20 cellular contexts compared by ENCODE assay signal in genomic region chr1:178188306-178188705, GRCh38.
"Had no signal": no experiment of that assay in that cellular context is flagged by ENCODE, and none has a peak within 500 bp of the region (broad histone marks: within the 10 kb centered on the region; RNA-seq: fewer than 3 reads in every experiment).

No MANE protein-coding gene starts in this region.

- ATAC-seq: activated CD4-positive, alpha-beta T cell treated with anti-CD3 and anti-CD28 coated beads for 36 hours; left lung; naive thymus-derived CD4-positive, alpha-beta T cell; sciatic nerve had no signal

- H3K27me3 ChIP-seq: ascending aorta, left lung, stomach, testis, upper lobe of left lung had no signal

- H3K9me3 ChIP-seq: ascending aorta, left lung, stomach, testis, upper lobe of left lung had no signal

- H3K4me3 ChIP-seq: left lung, smooth muscle cell, stomach, testis had no signal

- H3K36me3 Mint-ChIP-seq: activated naive CD4-positive, alpha-beta T cell treated with anti-CD3 and anti-CD28 coated beads, Interleukin-2, amount 50 U/mL, for 24 hours; naive thymus-derived CD4-positive, alpha-beta T cell had no signal

- H3K27ac Mint-ChIP-seq: activated CD4-positive, alpha-beta T cell treated with anti-CD3 and anti-CD28 coated beads for 36 hours; activated naive CD4-positive, alpha-beta T cell treated with anti-CD3 and anti-CD28 coated beads, Interleukin-2, amount 50 U/mL, for 24 hours; naive thymus-derived CD4-positive, alpha-beta T cell had no signal

- H3K36me3 ChIP-seq: ascending aorta, left lung, stomach, upper lobe of left lung had no signal

- H3K4me1 Mint-ChIP-seq: activated CD4-positive, alpha-beta T cell treated with anti-CD3 and anti-CD28 coated beads for 36 hours; activated naive CD4-positive, alpha-beta T cell treated with anti-CD3 and anti-CD28 coated beads, Interleukin-2, amount 50 U/mL, for 24 hours; central memory CD8-positive, alpha-beta T cell; naive thymus-derived CD4-positive, alpha-beta T cell had no signal

- DNase-seq: activated CD4-positive, alpha-beta T cell treated with anti-CD3 and anti-CD28 coated beads for 36 hours; activated CD4-positive, alpha-beta T cell treated with anti-CD3 and anti-CD28 coated beads, Interleukin-2, amount 50 U/mL, for 48 hours; activated gamma-delta T cell; effector memory CD4-positive, alpha-beta T cell; head of caudate nucleus; left lung; mesenchymal stem cell; naive thymus-derived CD4-positive, alpha-beta T cell; stimulated activated CD4-positive, alpha-beta T cell treated with anti-CD3 and anti-CD28 coated beads, Interleukin-4, amount 100 ng/mL, for 1 hour; stomach; SW 1271; testis; upper lobe of left lung had no signal

- H3K4me1 ChIP-seq: ascending aorta, parathyroid adenoma, testis had no signal

- H3K27ac ChIP-seq: epithelial cell of prostate, parathyroid adenoma, stomach, testis, upper lobe of left lung had no signal

- H3K27me3 Mint-ChIP-seq: activated naive CD4-positive, alpha-beta T cell treated with anti-CD3 and anti-CD28 coated beads, Interleukin-2, amount 50 U/mL, for 24 hours; central memory CD8-positive, alpha-beta T cell had no signal

- H3K4me3 Mint-ChIP-seq: activated CD4-positive, alpha-beta T cell treated with anti-CD3 and anti-CD28 coated beads for 36 hours; activated naive CD4-positive, alpha-beta T cell treated with anti-CD3 and anti-CD28 coated beads, Interleukin-2, amount 50 U/mL, for 24 hours; central memory CD8-positive, alpha-beta T cell; naive thymus-derived CD4-positive, alpha-beta T cell had no signal
